ENCODE assay signal across 19 cellular contexts in the genomic region with DNA sequence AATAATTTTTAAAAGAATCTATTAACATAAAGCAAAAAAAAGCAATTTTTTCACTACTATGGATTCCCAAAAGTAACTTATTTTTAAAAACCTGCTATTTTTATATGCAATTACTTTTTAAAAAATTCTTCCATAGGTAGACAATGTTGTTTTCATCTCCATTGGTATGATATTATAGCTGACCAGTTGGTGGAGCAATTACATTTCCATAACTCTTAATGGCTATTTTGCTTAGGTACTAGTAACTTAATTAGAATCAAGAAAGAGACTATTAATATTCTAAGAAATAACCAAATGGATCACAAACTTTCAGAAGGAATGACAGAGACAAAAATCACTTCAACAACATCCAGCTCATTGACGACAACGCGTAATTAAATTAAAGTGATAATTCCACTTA.
DNase-seq lines count a peak whose midpoint lies in the region; ATAC-seq and TF ChIP-seq lines count a peak whose summit lies in the region.
"Had no signal": no experiment of that assay in that cellular context is flagged by ENCODE, and none has a peak within 500 bp of the region (broad histone marks: within the 10 kb centered on the region; RNA-seq: fewer than 3 reads in every experiment).

No MANE protein-coding gene starts in this region.

- in situ Hi-C loops in SK-MEL-5 (cut with HindIII; ENCODE audit: low pct_unique_long_range_greater_than_20kb, low sequenced_read_pairs): no loop called here

- ATAC-seq in GM21825 (IDR thresholded peaks at IDR 0.05; ENCODE audit: unreplicated experiment): no peak
- ATAC-seq: natural killer cell had no signal

- H3K4me3 ChIP-seq in LNCaP clone FGC (ENCODE audit: low read depth, low read length): no peak overlapping the region
- H3K4me3 ChIP-seq: lung, SJSA1, smooth muscle cell, tibial nerve had no signal

- peak; percentile 46 for TF ChIP-seq CTCF in LNCaP clone FGC (IDR thresholded peaks at IDR 0.05; ENCODE audit: control insufficient read depth, extremely low read depth, insufficient read depth)
- TF ChIP-seq CTCF in RWPE1 (conservative IDR thresholded peaks at IDR 0.05; ENCODE audit: low read depth): no peak; the same call in 1 of the 2 replicates

- no peak overlapping the region for H3K27ac ChIP-seq in RWPE1
- H3K27ac ChIP-seq: SJSA1, tibial nerve had no signal

- POLR2A ChIA-PET in RWPE1 (lab: Yijun Ruan, JAX; ENCODE audit: low non-redundant PET): no interaction called here

- CTCF ChIA-PET in RWPE1 (lab: Yijun Ruan, JAX): no interaction called here

- DNase-seq in DMS53 treated with DMSO at 0.1 percent for 48 hours (lab: John Stamatoyannopoulos, UW; ENCODE audit: unreplicated experiment) (peak; percentile 16), LNCaP clone FGC (ENCODE audit: low read depth) (no peak), SK-MEL-5 (ENCODE audit: low read depth, low spot score) (peak; percentile 15), iris pigment epithelial cell (ENCODE audit: low read depth) (peak; percentile 11), glomerular visceral epithelial cell (ENCODE audit: extremely low spot score) (no peak), RWPE1 (ENCODE audit: low spot score) (no peak)
- DNase-seq: activated CD4-positive, alpha-beta T cell treated with anti-CD3 and anti-CD28 coated beads for 4 hours; activated CD8-positive, alpha-beta memory T cell treated with anti-CD3 and anti-CD28 coated beads, Interleukin-2, amount 50 U/mL, for 4 hours; aorta; CD4-positive, alpha-beta memory T cell; cortex of kidney; natural killer cell; posterior cingulate gyrus; stimulated activated naive CD4-positive, alpha-beta T cell had no signal

Comparison
In these comparisons a context has a peak if more than half of its experiments do, and no peak if none do; other contexts are left out.
1. DNase-seq: peak in DMS53 treated with DMSO at 0.1 percent for 48 hours (single experiment), SK-MEL-5 (single experiment) and iris pigment epithelial cell (single experiment); none in LNCaP clone FGC (single experiment), glomerular visceral epithelial cell (single experiment) and RWPE1 (single experiment).